ENCODE assay signal across 9 cellular contexts in genomic region chr5:68141494-68141893, GRCh38.
A peak's percentile ranks its signal among the peaks of the same experiment; 100 is the strongest.
DNase-seq lines count a peak whose midpoint lies in the region; ATAC-seq, FAIRE-seq and TF ChIP-seq lines count a peak whose summit lies in the region.
"Had no signal": no experiment of that assay in that cellular context is flagged by ENCODE, and none has a peak within 500 bp of the region (broad histone marks: within the 10 kb centered on the region; RNA-seq: fewer than 3 reads in every experiment).

No MANE protein-coding gene starts in this region.

- H3K36me3 ChIP-seq in MG63, result no peaks in the 10 kb centered on the region
- H3K36me3 ChIP-seq in right lobe of liver, result no peaks in the 10 kb centered on the region
- no peaks in the 10 kb centered on the region for H3K36me3 ChIP-seq in kidney (ENCODE audit: control insufficient read depth in 1 of 2, insufficient read depth in 2 of 2, low read length in 2 of 2)
- no peaks in the 10 kb centered on the region for H3K36me3 ChIP-seq in suprapubic skin

- TF ChIP-seq CTCF in GM12865 (IDR thresholded peaks at IDR 0.05; ENCODE audit: insufficient read depth, low read depth, low read length, missing control alignments), result no peak
- no peak for TF ChIP-seq CTCF in right lobe of liver (IDR thresholded peaks at IDR 0.05)
- TF ChIP-seq CTCF in kidney (IDR thresholded peaks at IDR 0.05; ENCODE audit: borderline replicate concordance, extremely low read depth, insufficient read depth), result no peak
- no peak for TF ChIP-seq CTCF in suprapubic skin (IDR thresholded peaks at IDR 0.05)

- FAIRE-seq in kidney (lab: Jason Lieb, UNC), result no peak

- no peaks in the 10 kb centered on the region for H3K36me3 Mint-ChIP-seq in activated T-cell treated with anti-CD3 and anti-CD28 coated beads, Interleukin-2, amount 50 U/mL, for 24 hours (ENCODE audit: low read depth)

- peaks cover 7% of the 10 kb centered on the region for H3K4me1 Mint-ChIP-seq in activated T-cell treated with anti-CD3 and anti-CD28 coated beads, Interleukin-2, amount 50 U/mL, for 24 hours (ENCODE audit: low read depth)

- H3K4me1 ChIP-seq in right lobe of liver (peaks cover 0 to 43% (median 5%) of the 10 kb centered on the region in 4 donors), kidney (ENCODE audit: control insufficient read depth in 1 of 2, insufficient read depth in 1 of 2, low read depth in 1 of 2, low read length in 2 of 2) (no peaks in the 10 kb centered on the region), suprapubic skin (peaks cover 8% of the 10 kb centered on the region)

- H3K9me3 ChIP-seq in MG63 (peaks cover 4% of the 10 kb centered on the region), right lobe of liver (no peaks in the 10 kb centered on the region), kidney (ENCODE audit: control insufficient read depth in 1 of 2, low read length in 2 of 2) (no peaks in the 10 kb centered on the region), suprapubic skin (no peaks in the 10 kb centered on the region)

- no peak overlapping the region for H3K9ac ChIP-seq in kidney (ENCODE audit: low read length in 2 of 2)

- no peak for TF ChIP-seq EP300 in suprapubic skin (IDR thresholded peaks at IDR 0.05)

- peak overlapping the region in 2 of 3 donors; percentile 47 to 51 for H3K27ac ChIP-seq in right lobe of liver
- no peak overlapping the region for H3K27ac ChIP-seq in kidney (ENCODE audit: low read depth in 2 of 2, low read length in 2 of 2)
- H3K27ac ChIP-seq in suprapubic skin, result no peak overlapping the region

- H3K27me3 Mint-ChIP-seq in activated T-cell treated with anti-CD3 and anti-CD28 coated beads, Interleukin-2, amount 50 U/mL, for 24 hours, result no peaks in the 10 kb centered on the region

- DNase-seq in GM12865 (ENCODE audit: low read depth) (peak; percentile 81), MG63 (peak; percentile 9), right lobe of liver (peak in 1 of 3 donors; percentile 31), NCI-H2227 treated with DMSO at 0.1 percent for 48 hours (lab: John Stamatoyannopoulos, UW) (no peak), kidney (no peak), suprapubic skin (ENCODE audit: low spot score in 2 of 2) (no peak)
- DNase-seq in activated T-cell treated with anti-CD3 and anti-CD28 coated beads, Interleukin-2, amount 50 U/mL, for 24 hours, result no peak
- DNase-seq: activated naive CD4-positive, alpha-beta T cell had no signal

- 22% methylated on average over 4 of the region's 4 CpGs for WGBS in right lobe of liver (ENCODE audit: insufficient coverage, low coverage, low lambda C conversion rate, missing lambda C conversion rate)
- WGBS in suprapubic skin, result 39% methylated on average over 4 of the region's 4 CpGs

- H3K4me3 Mint-ChIP-seq in activated T-cell treated with anti-CD3 and anti-CD28 coated beads, Interleukin-2, amount 50 U/mL, for 24 hours, result no peak overlapping the region

- TF ChIP-seq POLR2A in right lobe of liver (IDR thresholded peaks at IDR 0.05), result peak; percentile 28
- TF ChIP-seq POLR2A in suprapubic skin (IDR thresholded peaks at IDR 0.05), result no peak

- ATAC-seq in GM21529 (IDR thresholded peaks at IDR 0.05; ENCODE audit: unreplicated experiment), result peak; percentile 38
- peak; percentile 81 to 92 (median 87) for ATAC-seq in right lobe of liver

- H3K9me3 Mint-ChIP-seq in activated T-cell treated with anti-CD3 and anti-CD28 coated beads, Interleukin-2, amount 50 U/mL, for 24 hours, result no peaks in the 10 kb centered on the region

- H3K27me3 ChIP-seq in MG63, result no peaks in the 10 kb centered on the region
- H3K27me3 ChIP-seq in right lobe of liver, result no peaks in the 10 kb centered on the region
- no peaks in the 10 kb centered on the region for H3K27me3 ChIP-seq in suprapubic skin

- intact Hi-C loops in right lobe of liver (cut with DNase I), result no loop called here
- intact Hi-C loops in kidney (cut with DNase I), result no loop called here

- H3K4me3 ChIP-seq in GM12865 (ENCODE audit: low read depth, low read length), result peak overlapping the region; percentile 34
- H3K4me3 ChIP-seq in MG63, result no peak overlapping the region
- no peak overlapping the region for H3K4me3 ChIP-seq in right lobe of liver
- H3K4me3 ChIP-seq in kidney (ENCODE audit: low read length in 2 of 2), result no peak overlapping the region
- H3K4me3 ChIP-seq in suprapubic skin, result no peak overlapping the region

- H3K27ac Mint-ChIP-seq in activated T-cell treated with anti-CD3 and anti-CD28 coated beads, Interleukin-2, amount 50 U/mL, for 24 hours, result no peak overlapping the region

Comparison
In these comparisons a context has a peak if more than half of its experiments do, and no peak if none do; other contexts are left out.
1. DNase-seq: peak in GM12865 (single experiment) and MG63 (single experiment); none in NCI-H2227 treated with DMSO at 0.1 percent for 48 hours (single experiment), kidney (single experiment), activated T-cell treated with anti-CD3 and anti-CD28 coated beads, Interleukin-2, amount 50 U/mL, for 24 hours (single experiment) and suprapubic skin (0 of 2).
2. H3K27ac ChIP-seq: peak in right lobe of liver (2 of 3); none in kidney (0 of 2) and suprapubic skin (single experiment).